In genomic region chr3:12135029-12135634, GRCh38 we compare ENCODE assay signal across 8 cellular contexts. TPM values are rescaled to one million over a fixed set of nuclear protein-coding genes. Genes with fewer than 3 reads are reported as not detected.
DNase-seq lines count a peak whose midpoint lies in the region; ATAC-seq lines count a peak whose summit lies in the region.

No MANE protein-coding gene starts in this region.

- no peaks in the 10 kb centered on the region for H3K79me1 ChIP-seq in mesendoderm (ENCODE audit: low read length)

- ATAC-seq in HG02610 (IDR thresholded peaks at IDR 0.05; ENCODE audit: unreplicated experiment) = peak; percentile 86
- ATAC-seq in stimulated activated effector memory CD8-positive, alpha-beta T cell treated with anti-CD3 and anti-CD28 coated beads, Interleukin-12 subunit alpha, Interleukin-12 subunit beta, amount 100 ng/mL, for 72 hours = peak; percentile 82

- H3K23ac ChIP-seq in mesendoderm (ENCODE audit: low read length) = no peak overlapping the region

- H3K4me2 ChIP-seq in mesendoderm (ENCODE audit: low read length) = no peak overlapping the region

- no peaks in the 10 kb centered on the region for H3K79me2 ChIP-seq in mesendoderm (ENCODE audit: control insufficient read depth, insufficient read depth, low read length)

- no peak overlapping the region for H3K9ac ChIP-seq in mesendoderm (ENCODE audit: low read length)

- no peak overlapping the region for H2BK120ac ChIP-seq in mesendoderm (ENCODE audit: low read depth, low read length)

- no peak overlapping the region for H2BK15ac ChIP-seq in mesendoderm (replicated peaks; ENCODE audit: low read depth)

- no peak overlapping the region for H3K4me3 ChIP-seq in mesendoderm (ENCODE audit: low read length)

- no peak overlapping the region for H4K5ac ChIP-seq in mesendoderm (ENCODE audit: low read length)

- no peaks in the 10 kb centered on the region for H3K4me1 Mint-ChIP-seq in stimulated activated effector memory CD8-positive, alpha-beta T cell treated with anti-CD3 and anti-CD28 coated beads, Interleukin-12 subunit alpha, Interleukin-12 subunit beta, amount 100 ng/mL, for 72 hours

- H3K56ac ChIP-seq in mesendoderm (ENCODE audit: low read length) = peak overlapping the region; percentile 19

- H3K27ac Mint-ChIP-seq in stimulated activated effector memory CD8-positive, alpha-beta T cell treated with anti-CD3 and anti-CD28 coated beads, Interleukin-12 subunit alpha, Interleukin-12 subunit beta, amount 100 ng/mL, for 72 hours = no peak overlapping the region

- H3K4me3 Mint-ChIP-seq in stimulated activated effector memory CD8-positive, alpha-beta T cell treated with anti-CD3 and anti-CD28 coated beads, Interleukin-12 subunit alpha, Interleukin-12 subunit beta, amount 100 ng/mL, for 72 hours = no peak overlapping the region

- no peaks in the 10 kb centered on the region for H3K9me3 Mint-ChIP-seq in stimulated activated effector memory CD8-positive, alpha-beta T cell treated with anti-CD3 and anti-CD28 coated beads, Interleukin-12 subunit alpha, Interleukin-12 subunit beta, amount 100 ng/mL, for 72 hours

- DNase-seq in SHP77 (lab: John Stamatoyannopoulos, UW) (peak; percentile 22 to 29), SHP77 treated with DMSO at 0.1 percent for 48 hours (lab: John Stamatoyannopoulos, UW) (no peak), NCI-H146 treated with DMSO at 0.1 percent for 48 hours (lab: John Stamatoyannopoulos, UW; ENCODE audit: unreplicated experiment) (peak; percentile 8), mesendoderm (peak; percentile 70)
- DNase-seq in activated CD4-positive, alpha-beta T cell treated with anti-CD3 and anti-CD28 coated beads, Interleukin-2, amount 50 U/mL, for 24 hours (ENCODE audit: low read depth in 1 of 2, low spot score in 1 of 2) = peak; percentile 45 to 58
- DNase-seq in effector CD4-positive, alpha-beta T cell = peak; percentile 28
- peak; percentile 32 to 70 for DNase-seq in stimulated activated effector memory CD8-positive, alpha-beta T cell treated with anti-CD3 and anti-CD28 coated beads, Interleukin-12 subunit alpha, Interleukin-12 subunit beta, amount 100 ng/mL, for 72 hours (ENCODE audit: low spot score in 2 of 2)

- no peak overlapping the region for H2BK5ac ChIP-seq in mesendoderm (ENCODE audit: low read length)

- no peaks in the 10 kb centered on the region for H3K36me3 Mint-ChIP-seq in stimulated activated effector memory CD8-positive, alpha-beta T cell treated with anti-CD3 and anti-CD28 coated beads, Interleukin-12 subunit alpha, Interleukin-12 subunit beta, amount 100 ng/mL, for 72 hours

- no peak overlapping the region for H2AK5ac ChIP-seq in mesendoderm (ENCODE audit: low read length)

- no peaks in the 10 kb centered on the region for H3K27me3 ChIP-seq in mesendoderm (ENCODE audit: insufficient read depth, low read length, poor library complexity)

- no peaks in the 10 kb centered on the region for H3K4me1 ChIP-seq in mesendoderm (ENCODE audit: control insufficient read depth, low read depth, low read length)

- H3K36me3 ChIP-seq in mesendoderm (ENCODE audit: control insufficient read depth, insufficient read depth, low read length) = no peaks in the 10 kb centered on the region

- no peak overlapping the region for H3K18ac ChIP-seq in mesendoderm (ENCODE audit: low read length)

- no peak overlapping the region for H3K27ac ChIP-seq in mesendoderm (ENCODE audit: low read depth, low read length)

- no peak overlapping the region for H4K8ac ChIP-seq in mesendoderm (ENCODE audit: low read depth, low read length)

- no CpG with 5 or more reads among the region's 3 CpGs for WGBS in mesendoderm (ENCODE audit: extremely low coverage, insufficient coverage, low lambda C conversion rate)

- no peak overlapping the region for H3K4ac ChIP-seq in mesendoderm (ENCODE audit: low read depth, low read length)

RNA-seq across cellular contexts. Expression of gene TIMP4, which starts 23.6 kb away (rescaled TPM):
- 10.4 TPM for polyA plus RNA-seq in mesendoderm (2013, experiment 1 of 2)
- 9.5 TPM for polyA plus RNA-seq in mesendoderm (2013, experiment 2 of 2)
